8 cellular contexts compared by ENCODE assay signal in genomic region chr2:26401739-26402541, GRCh38. TPM values are rescaled to one million over a fixed set of nuclear protein-coding genes. Genes with fewer than 3 reads are reported as not detected.
A peak's percentile ranks its signal among the peaks of the same experiment; 100 is the strongest.
DNase-seq lines count a peak whose midpoint lies in the region; ATAC-seq lines count a peak whose summit lies in the region.

DRC1 (plus strand) TSS chr2:26401920; CDS start chr2:26401990, 70 bp downstream.

- intact Hi-C loops in left cardiac atrium (cut with DNase I) (no loop called here), posterior cingulate gyrus (cut with DNase I) (no loop called here)

- peak within 1 kb of the TSS; percentile 82 for H3K27ac ChIP-seq in angular gyrus (ENCODE audit: low read depth, low read length)

- ATAC-seq in left cardiac atrium, result peak; percentile 77 to 83
- ATAC-seq in GM21619 (IDR thresholded peaks at IDR 0.05; ENCODE audit: unreplicated experiment), result no peak
- ATAC-seq in GM19395 (IDR thresholded peaks at IDR 0.05; ENCODE audit: unreplicated experiment), result no peak
- ATAC-seq in HG02885 (IDR thresholded peaks at IDR 0.05; ENCODE audit: poor library complexity, unreplicated experiment), result no peak

- peak; percentile 94 for DNase-seq in GM03348 (ENCODE audit: low spot score)
- DNase-seq in NCI-H146 treated with DMSO at 0.1 percent for 48 hours (lab: John Stamatoyannopoulos, UW; ENCODE audit: unreplicated experiment), result peak; percentile 63
- DNase-seq in left cardiac atrium, result peak; percentile 61
- DNase-seq in posterior cingulate gyrus, result peak; percentile 38 to 96 (median 78)

RNA-seq across cellular contexts. Expression of gene DRC1, which starts in this region (rescaled TPM):
- not detected for total RNA-seq in left cardiac atrium

Comparison
In these comparisons a context has a peak if more than half of its experiments do, and no peak if none do; other contexts are left out.
1. Peak in DNase-seq and ATAC-seq in left cardiac atrium; RNA of the gene not detected or under 1 TPM.